ENCODE assay signal across 26 cellular contexts in genomic region chr7:47796347-47796746, GRCh38.
A peak's percentile ranks its signal among the peaks of the same experiment; 100 is the strongest.
DNase-seq lines count a peak whose midpoint lies in the region; FAIRE-seq and TF ChIP-seq lines count a peak whose summit lies in the region.
"Had no signal": no experiment of that assay in that cellular context is flagged by ENCODE, and none has a peak within 500 bp of the region (broad histone marks: within the 10 kb centered on the region; RNA-seq: fewer than 3 reads in every experiment).

No MANE protein-coding gene starts in this region.

- no peaks in the 10 kb centered on the region for H3K36me3 ChIP-seq in MM.1S (replicated peaks; ENCODE audit: insufficient read depth, low read length)
- no peaks in the 10 kb centered on the region for H3K36me3 ChIP-seq in astrocyte (ENCODE audit: insufficient read depth, low read length)
- H3K36me3 ChIP-seq: BLaER1 treated with 17β-estradiol and CSF1 and Interleukin-3, amounts not matched to agents 10 nM and 100 nM; colonic mucosa; thoracic aorta had no signal

- H3K27ac Mint-ChIP-seq in astrocyte (ENCODE audit: unreplicated experiment), result peak overlapping the region; percentile 91
- H3K27ac Mint-ChIP-seq in mesothelial cell of epicardium, result peak overlapping the region; percentile 67
- H3K27ac Mint-ChIP-seq: activated naive CD4-positive, alpha-beta T cell treated with anti-CD3 and anti-CD28 coated beads, Interleukin-2, amount 10 ng/mL, durations not matched to agents 7 days and 5 days; activated T-helper 17 cell treated with anti-CD3 and anti-CD28 coated beads, Interleukin-2, amount 50 U/mL, for 72 hours; memory B cell; stimulated activated naive CD8-positive, alpha-beta T cell treated with anti-CD3 and anti-CD28 coated beads, Interleukin-15, amount 100 ng/mL, for 72 hours; T-helper 1 cell treated with Interleukin-12 subunit alpha and Interleukin-12 subunit beta and Interleukin-4 antibody, amounts not matched to agents 30 μg/mL and 1 μg/mL, for 36 hours had no signal

- TF ChIP-seq CTCF in AG10803 (conservative IDR thresholded peaks at IDR 0.05; ENCODE audit: low read length) (peak; percentile 20; the same call in 1 of the 2 replicates), MM.1S (IDR thresholded peaks at IDR 0.05; ENCODE audit: low read length) (peak; percentile 15; the same call in 1 of the 2 replicates), astrocyte (IDR thresholded peaks at IDR 0.05; ENCODE audit: insufficient read depth, low read depth, low read length) (no peak), mesothelial cell of epicardium (IDR thresholded peaks at IDR 0.05; ENCODE audit: unreplicated experiment) (no peak)

- H3K4me3 Mint-ChIP-seq in astrocyte (ENCODE audit: unreplicated experiment), result peak overlapping the region; percentile 74
- no peak overlapping the region for H3K4me3 Mint-ChIP-seq in mesothelial cell of epicardium
- H3K4me3 Mint-ChIP-seq: activated naive CD4-positive, alpha-beta T cell treated with anti-CD3 and anti-CD28 coated beads, Interleukin-2, amount 10 ng/mL, durations not matched to agents 7 days and 5 days; activated T-helper 17 cell treated with anti-CD3 and anti-CD28 coated beads, Interleukin-2, amount 50 U/mL, for 72 hours; memory B cell; neural crest cell; stimulated activated naive CD8-positive, alpha-beta T cell treated with anti-CD3 and anti-CD28 coated beads, Interleukin-15, amount 100 ng/mL, for 72 hours; T-helper 1 cell treated with Interleukin-12 subunit alpha and Interleukin-12 subunit beta and Interleukin-4 antibody, amounts not matched to agents 30 μg/mL and 1 μg/mL, for 36 hours had no signal

- H3K27ac ChIP-seq in MM.1S (ENCODE audit: low read length), result no peak overlapping the region
- H3K27ac ChIP-seq in astrocyte (ENCODE audit: low read depth, low read length), result peak overlapping the region; percentile 91
- H3K27ac ChIP-seq: BLaER1 treated with 17β-estradiol and CSF1 and Interleukin-3, amounts not matched to agents 10 nM and 100 nM; colonic mucosa; epithelial cell of prostate; SK-N-MC; thoracic aorta had no signal

- H3K9ac ChIP-seq in MM.1S (ENCODE audit: low read length), result no peak overlapping the region
- H3K9ac ChIP-seq in astrocyte (ENCODE audit: low read length), result peak overlapping the region; percentile 71
- H3K9ac ChIP-seq: BLaER1 treated with 17β-estradiol and CSF1 and Interleukin-3, amounts not matched to agents 10 nM and 100 nM had no signal

- H3K4me1 Mint-ChIP-seq in astrocyte (ENCODE audit: low read depth, unreplicated experiment) (peaks cover 26% of the 10 kb centered on the region), mesothelial cell of epicardium (peaks cover 29% of the 10 kb centered on the region)
- H3K4me1 Mint-ChIP-seq: activated naive CD4-positive, alpha-beta T cell treated with anti-CD3 and anti-CD28 coated beads, Interleukin-2, amount 10 ng/mL, durations not matched to agents 7 days and 5 days; activated T-helper 17 cell treated with anti-CD3 and anti-CD28 coated beads, Interleukin-2, amount 50 U/mL, for 72 hours; stimulated activated naive CD8-positive, alpha-beta T cell treated with anti-CD3 and anti-CD28 coated beads, Interleukin-15, amount 100 ng/mL, for 72 hours had no signal

- H3K4me2 ChIP-seq in MM.1S (ENCODE audit: low read depth, low read length), result no peak overlapping the region
- peak overlapping the region; percentile 64 for H3K4me2 ChIP-seq in astrocyte (ENCODE audit: low read length)
- H3K4me2 ChIP-seq: BLaER1 treated with 17β-estradiol and CSF1 and Interleukin-3, amounts not matched to agents 10 nM and 100 nM had no signal

- no peaks in the 10 kb centered on the region for H3K27me3 ChIP-seq in MM.1S (replicated peaks; ENCODE audit: insufficient read depth, low read length)
- H3K27me3 ChIP-seq in astrocyte (ENCODE audit: insufficient read depth, low read length), result no peaks in the 10 kb centered on the region
- H3K27me3 ChIP-seq: BLaER1 treated with 17β-estradiol and CSF1 and Interleukin-3, amounts not matched to agents 10 nM and 100 nM; colonic mucosa had no signal

- no peaks in the 10 kb centered on the region for H3K79me2 ChIP-seq in MM.1S (ENCODE audit: low read length)
- no peaks in the 10 kb centered on the region for H3K79me2 ChIP-seq in astrocyte (ENCODE audit: insufficient read depth, low read length)

- no peaks in the 10 kb centered on the region for H3K36me3 Mint-ChIP-seq in astrocyte (ENCODE audit: low read depth, unreplicated experiment)
- H3K36me3 Mint-ChIP-seq in mesothelial cell of epicardium, result peaks cover 4% of the 10 kb centered on the region
- H3K36me3 Mint-ChIP-seq: activated naive CD4-positive, alpha-beta T cell treated with anti-CD3 and anti-CD28 coated beads, Interleukin-2, amount 10 ng/mL, durations not matched to agents 7 days and 5 days; memory B cell had no signal

- DNase-seq in AG10803 (ENCODE audit: low read depth) (peak; percentile 34), MM.1S (peak; percentile 17), astrocyte (ENCODE audit: low read depth) (no peak), mesothelial cell of epicardium (ENCODE audit: low spot score in 2 of 2, unreplicated experiment in 2 of 2) (no peak), COLO829 (ENCODE audit: low spot score) (no peak), NCI-H1436 (lab: John Stamatoyannopoulos, UW) (no peak), A172 (ENCODE audit: low spot score) (no peak), GF-D8 (lab: John Stamatoyannopoulos, UW) (no peak)
- DNase-seq: activated CD4-positive, CD25-positive, alpha-beta regulatory T cell treated with anti-CD3 and anti-CD28 coated beads, Interleukin-2, amount 50 U/mL, for 72 hours; activated naive CD4-positive, alpha-beta T cell treated with anti-CD3 and anti-CD28 coated beads, Interleukin-2, amount 10 ng/mL, durations not matched to agents 7 days and 5 days; colonic mucosa; DMS153; effector CD8-positive, alpha-beta T cell; head of caudate nucleus; NCI-H446 treated with DMSO at 0.1 percent for 48 hours; NCI-H774; stimulated activated naive CD8-positive, alpha-beta T cell treated with anti-CD3 and anti-CD28 coated beads, Interleukin-15, amount 100 ng/mL, for 72 hours had no signal

- H4K20me1 ChIP-seq in MM.1S (ENCODE audit: insufficient read depth, low read length), result no peaks in the 10 kb centered on the region
- no peaks in the 10 kb centered on the region for H4K20me1 ChIP-seq in astrocyte (ENCODE audit: insufficient read depth, low read length)
- H4K20me1 ChIP-seq: BLaER1 treated with 17β-estradiol and CSF1 and Interleukin-3, amounts not matched to agents 10 nM and 100 nM had no signal

- H3K9me2 ChIP-seq in MM.1S (replicated peaks; ENCODE audit: insufficient read depth, low read length), result no peaks in the 10 kb centered on the region

- H3K9me3 Mint-ChIP-seq in astrocyte (ENCODE audit: unreplicated experiment), result peaks cover 5% of the 10 kb centered on the region
- H3K9me3 Mint-ChIP-seq in mesothelial cell of epicardium, result peaks cover 16% of the 10 kb centered on the region
- H3K9me3 Mint-ChIP-seq: activated naive CD4-positive, alpha-beta T cell treated with anti-CD3 and anti-CD28 coated beads, Interleukin-2, amount 10 ng/mL, durations not matched to agents 7 days and 5 days; activated T-helper 17 cell treated with anti-CD3 and anti-CD28 coated beads, Interleukin-2, amount 50 U/mL, for 72 hours; memory B cell; neural crest cell; stimulated activated naive CD8-positive, alpha-beta T cell treated with anti-CD3 and anti-CD28 coated beads, Interleukin-15, amount 100 ng/mL, for 72 hours; T-helper 1 cell treated with Interleukin-12 subunit alpha and Interleukin-12 subunit beta and Interleukin-4 antibody, amounts not matched to agents 30 μg/mL and 1 μg/mL, for 36 hours had no signal

- H3K9me3 ChIP-seq in MM.1S (replicated peaks; ENCODE audit: insufficient read depth, low read length) (no peaks in the 10 kb centered on the region), astrocyte (ENCODE audit: insufficient read depth, low read depth, low read length) (no peaks in the 10 kb centered on the region)
- H3K9me3 ChIP-seq: colonic mucosa, thoracic aorta had no signal

- H3K4me3 ChIP-seq in AG10803 (ENCODE audit: low read length), result no peak overlapping the region
- H3K4me3 ChIP-seq in MM.1S (ENCODE audit: low read length), result no peak overlapping the region
- no peak overlapping the region for H3K4me3 ChIP-seq in astrocyte (ENCODE audit: insufficient read depth, low read depth, low read length)
- H3K4me3 ChIP-seq: BLaER1 treated with 17β-estradiol and CSF1 and Interleukin-3, amounts not matched to agents 10 nM and 100 nM; colonic mucosa; SK-N-MC; thoracic aorta had no signal

- peaks cover 11% of the 10 kb centered on the region for H3K4me1 ChIP-seq in MM.1S (ENCODE audit: low read length)
- peaks cover 13% of the 10 kb centered on the region for H3K4me1 ChIP-seq in astrocyte (ENCODE audit: insufficient read depth, low read length)
- H3K4me1 ChIP-seq: BLaER1 treated with 17β-estradiol and CSF1 and Interleukin-3, amounts not matched to agents 10 nM and 100 nM; colonic mucosa had no signal

- H3K27me3 Mint-ChIP-seq in astrocyte (ENCODE audit: low read depth, unreplicated experiment), result no peaks in the 10 kb centered on the region
- H3K27me3 Mint-ChIP-seq in mesothelial cell of epicardium (ENCODE audit: low read depth), result no peaks in the 10 kb centered on the region
- H3K27me3 Mint-ChIP-seq: memory B cell had no signal

- no peak for FAIRE-seq in astrocyte (lab: Jason Lieb, UNC)
- FAIRE-seq: islet of Langerhans had no signal

- no peak overlapping the region for H2AFZ ChIP-seq in MM.1S (ENCODE audit: low read length)
- no peak overlapping the region for H2AFZ ChIP-seq in astrocyte (ENCODE audit: low read depth, low read length)

- H3F3A ChIP-seq in MM.1S (ENCODE audit: insufficient read depth, low read length), result no peaks in the 10 kb centered on the region

Comparison
In these comparisons a context has a peak if more than half of its experiments do, and no peak if none do; other contexts are left out.
1. DNase-seq: peak in AG10803 (single experiment) and MM.1S (single experiment); none in astrocyte (single experiment), mesothelial cell of epicardium (0 of 2), COLO829 (single experiment), NCI-H1436 (single experiment), A172 (single experiment) and GF-D8 (single experiment).
2. CTCF ChIP-seq: peak in AG10803 (single experiment) and MM.1S (single experiment); none in astrocyte (single experiment) and mesothelial cell of epicardium (single experiment).